1 cellular context compared by ENCODE assay signal in genomic region chr16:20774703-20775362, GRCh38.
TF ChIP-seq lines count a peak whose summit lies in the region.

No MANE protein-coding gene starts in this region.

TF ChIP-seq in GM12878, 131 proteins besides CTCF, POLR2A, EP300 and RAD21:
- TF ChIP-seq YY1 (IDR thresholded peaks at IDR 0.05; ENCODE audit: low read depth, low read length), result peak; percentile 54; the same call in 1 of the 2 replicates
- no peak for TF ChIP-seq RBBP5 (conservative IDR thresholded peaks at IDR 0.05)
- no peak for TF ChIP-seq FOXM1 (IDR thresholded peaks at IDR 0.05; ENCODE audit: low read depth, low read length)
- no peak for TF ChIP-seq CHD4 (IDR thresholded peaks at IDR 0.05)
- peak; percentile 50 for TF ChIP-seq SMC3 (IDR thresholded peaks at IDR 0.05; ENCODE audit: borderline replicate concordance, low read length)
- no peak for TF ChIP-seq SMAD5 (IDR thresholded peaks at IDR 0.05; ENCODE audit: low read depth)
- no peak for TF ChIP-seq KLF5 (IDR thresholded peaks at IDR 0.05; ENCODE audit: partially characterized antibody)
- TF ChIP-seq SMARCA5 (IDR thresholded peaks at IDR 0.05), result 0 out of 2 replicates have a peak, but pooled peaks have one; percentile 31
- no peak for TF ChIP-seq CEBPZ (IDR thresholded peaks at IDR 0.05; ENCODE audit: low read depth, low read length)
- TF ChIP-seq SREBF2 (IDR thresholded peaks at IDR 0.05; ENCODE audit: low read length), result no peak
- no peak for TF ChIP-seq ZBTB33 (IDR thresholded peaks at IDR 0.05)
